9 cellular contexts compared by ENCODE assay signal in genomic region chr20:25223179-25223661, GRCh38. TPM values are rescaled to one million over a fixed set of nuclear protein-coding genes. Genes with fewer than 3 reads are reported as not detected.
DNase-seq lines count a peak whose midpoint lies in the region; ATAC-seq and TF ChIP-seq lines count a peak whose summit lies in the region.
"Had no signal": no experiment of that assay in that cellular context is flagged by ENCODE, and none has a peak within 500 bp of the region (broad histone marks: within the 10 kb centered on the region; RNA-seq: fewer than 3 reads in every experiment).

No MANE protein-coding gene starts in this region.

- no peak overlapping the region for H3K4me3 ChIP-seq in CD4-positive, alpha-beta memory T cell (ENCODE audit: low read length in 2 of 2)

- H3K27ac ChIP-seq in CD4-positive, alpha-beta memory T cell (ENCODE audit: low read depth, low read length) = no peak overlapping the region
- H3K27ac ChIP-seq: C4-2B had no signal

- H3K4me1 Mint-ChIP-seq in progenitor cell of endocrine pancreas (ENCODE audit: low read depth) = peaks cover 8% of the 10 kb centered on the region
- peaks cover 0 to 3% (median 0%) of the 10 kb centered on the region in 4 donors for H3K4me1 Mint-ChIP-seq in CD4-positive, alpha-beta memory T cell

- H3K36me3 ChIP-seq in CD4-positive, alpha-beta memory T cell (ENCODE audit: insufficient read depth, low read length) = no peaks in the 10 kb centered on the region

- peaks cover 7% of the 10 kb centered on the region for H3K36me3 Mint-ChIP-seq in progenitor cell of endocrine pancreas (ENCODE audit: insufficient read depth)
- peaks cover 2 to 31% of the 10 kb centered on the region in 2 donors for H3K36me3 Mint-ChIP-seq in CD4-positive, alpha-beta memory T cell

- intact Hi-C loops in CD4-positive, alpha-beta memory T cell (cut with micrococcal nuclease) = no loop called here

- peak overlapping the region; percentile 71 for H3K27ac Mint-ChIP-seq in progenitor cell of endocrine pancreas
- peak overlapping the region in 1 of 7 donors; percentile 64 for H3K27ac Mint-ChIP-seq in CD4-positive, alpha-beta memory T cell

- no peaks in the 10 kb centered on the region for H3K27me3 ChIP-seq in CD4-positive, alpha-beta memory T cell (ENCODE audit: insufficient read depth, low read length)

- H3K27me3 Mint-ChIP-seq in progenitor cell of endocrine pancreas = no peaks in the 10 kb centered on the region
- H3K27me3 Mint-ChIP-seq in CD4-positive, alpha-beta memory T cell = no peaks in the 10 kb centered on the region

- no peaks in the 10 kb centered on the region for H3K9me3 ChIP-seq in CD4-positive, alpha-beta memory T cell (ENCODE audit: control insufficient read depth in 1 of 2, low read length in 2 of 2)

- ATAC-seq in GM19455 (IDR thresholded peaks at IDR 0.05; ENCODE audit: unreplicated experiment) (no peak), HG03565 (IDR thresholded peaks at IDR 0.05; ENCODE audit: unreplicated experiment) (no peak)

- CTCF ChIA-PET in CD4-positive, alpha-beta memory T cell (lab: Charles Lee; ENCODE audit: partially characterized antibody) = interaction anchor here (0.7 to 2.4 kb wide), 4 partner anchors 24 to 482 kb away, joined by 3 to 8 read pairs (median 4); no protein-coding TSS in a partner anchor

- H3K4me3 Mint-ChIP-seq in progenitor cell of endocrine pancreas (ENCODE audit: low read depth) = no peak overlapping the region
- H3K4me3 Mint-ChIP-seq in CD4-positive, alpha-beta memory T cell = no peak overlapping the region

- no peaks in the 10 kb centered on the region for H3K4me1 ChIP-seq in CD4-positive, alpha-beta memory T cell (ENCODE audit: insufficient read depth, low read length)

- POLR2A ChIA-PET in CD4-positive, alpha-beta memory T cell (lab: Charles Lee; ENCODE audit: partially characterized antibody) = interaction anchor here (1.3 kb wide), 1 partner anchor 25 kb away, joined by 4 read pairs; the partner anchor contains the start of gene PYGB

- H3K9me3 Mint-ChIP-seq in progenitor cell of endocrine pancreas (ENCODE audit: low read depth) = no peaks in the 10 kb centered on the region
- no peaks in the 10 kb centered on the region for H3K9me3 Mint-ChIP-seq in CD4-positive, alpha-beta memory T cell

- peak; percentile 26 for DNase-seq in NK-92 treated with Interleukin-12 subunit alpha and Interleukin-12 subunit beta, amount 100 ng/mL, for 24 hours (lab: John Stamatoyannopoulos, UW)
- DNase-seq in NK-92 (lab: John Stamatoyannopoulos, UW; ENCODE audit: unreplicated experiment) = no peak
- peak; percentile 64 for DNase-seq in dedifferentiated amniotic fluid mesenchymal stem cell (ENCODE audit: extremely low spot score)
- no peak for DNase-seq in progenitor cell of endocrine pancreas (ENCODE audit: low spot score, unreplicated experiment)
- no peak for DNase-seq in CD4-positive, alpha-beta memory T cell

- TF ChIP-seq CTCF in progenitor cell of endocrine pancreas (IDR thresholded peaks at IDR 0.05; ENCODE audit: unreplicated experiment) = no peak

TF ChIP-seq in PFSK-1, 5 proteins besides CTCF, POLR2A, EP300 and RAD21:
- TF ChIP-seq TAF1 (IDR thresholded peaks at IDR 0.05; ENCODE audit: borderline replicate concordance, insufficient read depth, low read length) (no peak), POLR2AphosphoS5 (IDR thresholded peaks at IDR 0.05; ENCODE audit: low read depth, low read length) (no peak), SIN3A (IDR thresholded peaks at IDR 0.05; ENCODE audit: borderline replicate concordance, insufficient read depth, low read length) (no peak), FOXP2 (optimal IDR thresholded peaks at IDR 0.05; ENCODE audit: borderline replicate concordance, extremely low read depth, extremely low read length, insufficient read depth) (peak; percentile 77), REST (IDR thresholded peaks at IDR 0.05; ENCODE audit: insufficient read depth in 1 of 2, low read depth in 2 of 2, low read length in 2 of 2) (no peak)

RNA-seq across cellular contexts. Expression of gene PYGB, which starts 24.7 kb away (rescaled TPM):
- polyA plus RNA-seq in PFSK-1 (2012; ENCODE audit: insufficient read length, low read depth) = 146 TPM
- 54.4 and 54.9 TPM in 2 replicates for total RNA-seq in progenitor cell of endocrine pancreas
- 10 to 100 TPM; 34.0 to 35.6 TPM for total RNA-seq in CD4-positive, alpha-beta memory T cell
- polyA plus RNA-seq in CD4-positive, alpha-beta memory T cell = 10 to 100 TPM; 28.3 to 34.3 TPM

RNA-seq across cellular contexts. Expression of gene ENTPD6, which starts 27.7 kb away (rescaled TPM):
- polyA plus RNA-seq in PFSK-1 (2012; ENCODE audit: insufficient read length, low read depth) = 87.5 TPM
- 85.1 and 89.2 TPM in 2 replicates for total RNA-seq in progenitor cell of endocrine pancreas
- total RNA-seq in CD4-positive, alpha-beta memory T cell = 10 to 100 TPM; 90.2 to 94.3 TPM
- polyA plus RNA-seq in CD4-positive, alpha-beta memory T cell = 10 to 100 TPM; 42.1 to 45.8 TPM

Comparison
In these comparisons a context has a peak if more than half of its experiments do, and no peak if none do; other contexts are left out.
1. DNase-seq: peak in NK-92 treated with Interleukin-12 subunit alpha and Interleukin-12 subunit beta, amount 100 ng/mL, for 24 hours (single experiment) and dedifferentiated amniotic fluid mesenchymal stem cell (single experiment); none in NK-92 (single experiment), progenitor cell of endocrine pancreas (single experiment) and CD4-positive, alpha-beta memory T cell (0 of 5).